ENCODE assay signal across 8 cellular contexts in the genomic region with DNA sequence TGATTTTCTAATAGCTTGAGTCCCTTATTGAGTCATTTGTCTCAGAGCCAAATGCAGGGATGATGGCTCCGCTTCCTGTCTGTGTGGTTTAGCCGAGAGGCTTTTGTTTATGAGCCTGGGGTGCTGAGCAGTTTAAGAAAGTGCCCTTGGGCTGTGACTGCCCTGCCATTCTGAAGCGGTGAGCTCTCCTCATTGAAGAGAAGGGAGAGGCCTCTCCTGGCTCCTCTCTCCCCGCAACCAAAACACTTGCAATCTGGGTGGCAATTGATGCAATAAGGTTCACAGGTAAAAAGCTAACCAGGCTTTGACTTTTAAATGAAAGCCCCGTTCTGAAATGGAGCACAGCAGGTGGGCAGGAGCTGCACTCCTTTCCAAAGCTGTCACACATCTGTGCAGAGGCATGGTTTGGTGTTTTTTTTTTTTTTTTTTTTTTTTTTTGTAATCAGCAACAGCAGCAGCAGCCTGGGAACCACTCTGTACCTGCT.
A peak's percentile ranks its signal among the peaks of the same experiment; 100 is the strongest.
DNase-seq lines count a peak whose midpoint lies in the region; ATAC-seq lines count a peak whose summit lies in the region.

No MANE protein-coding gene starts in this region.

- peaks cover 7% of the 10 kb centered on the region for H3K4me1 Mint-ChIP-seq in activated naive CD4-positive, alpha-beta T cell treated with anti-CD3 and anti-CD28 coated beads, Interleukin-2, amount 10 ng/mL, durations not matched to agents 7 days and 5 days

- CTCF ChIA-PET in activated naive CD4-positive, alpha-beta T cell treated with anti-CD3 and anti-CD28 coated beads, Interleukin-2, amount 10 ng/mL, durations not matched to agents 7 days and 5 days (lab: Charles Lee): no interaction called here

- no peaks in the 10 kb centered on the region for H3K27me3 Mint-ChIP-seq in activated naive CD4-positive, alpha-beta T cell treated with anti-CD3 and anti-CD28 coated beads, Interleukin-2, amount 10 ng/mL, durations not matched to agents 7 days and 5 days

- H3K9me3 Mint-ChIP-seq in activated naive CD4-positive, alpha-beta T cell treated with anti-CD3 and anti-CD28 coated beads, Interleukin-2, amount 10 ng/mL, durations not matched to agents 7 days and 5 days: no peaks in the 10 kb centered on the region

- ATAC-seq in HG03045 (IDR thresholded peaks at IDR 0.05; ENCODE audit: unreplicated experiment) (no peak), HG03280 (IDR thresholded peaks at IDR 0.05; ENCODE audit: unreplicated experiment) (no peak), HG03097 (IDR thresholded peaks at IDR 0.05; ENCODE audit: low FRiP score, unreplicated experiment) (no peak), GM18867 (IDR thresholded peaks at IDR 0.05; ENCODE audit: unreplicated experiment) (no peak)

- DNase-seq in GM03348 (ENCODE audit: low spot score) (peak; percentile 15), LoVo (ENCODE audit: low spot score) (peak; percentile 40), myocyte (ENCODE audit: low read depth) (peak; percentile 75)
- peak; percentile 59 for DNase-seq in activated naive CD4-positive, alpha-beta T cell treated with anti-CD3 and anti-CD28 coated beads, Interleukin-2, amount 10 ng/mL, durations not matched to agents 7 days and 5 days

- no peaks in the 10 kb centered on the region for H3K36me3 Mint-ChIP-seq in activated naive CD4-positive, alpha-beta T cell treated with anti-CD3 and anti-CD28 coated beads, Interleukin-2, amount 10 ng/mL, durations not matched to agents 7 days and 5 days

- no peak overlapping the region for H3K4me3 Mint-ChIP-seq in activated naive CD4-positive, alpha-beta T cell treated with anti-CD3 and anti-CD28 coated beads, Interleukin-2, amount 10 ng/mL, durations not matched to agents 7 days and 5 days

- peak overlapping the region; percentile 68 for H3K27ac Mint-ChIP-seq in activated naive CD4-positive, alpha-beta T cell treated with anti-CD3 and anti-CD28 coated beads, Interleukin-2, amount 10 ng/mL, durations not matched to agents 7 days and 5 days

Comparison
In these comparisons a context has a peak if more than half of its experiments do, and no peak if none do; other contexts are left out.
1. DNase-seq: peak in every context shown above with its lines; median percentile 75 in myocyte; 59 in activated naive CD4-positive, alpha-beta T cell treated with anti-CD3 and anti-CD28 coated beads, Interleukin-2, amount 10 ng/mL, durations not matched to agents 7 days and 5 days; 40 in LoVo; 15 in GM03348.